ENCODE assay signal across 1 cellular context in genomic region chr22:17137861-17138425, GRCh38.
TF ChIP-seq lines count a peak whose summit lies in the region.

No MANE protein-coding gene starts in this region.

TF ChIP-seq in K562, 482 proteins besides CTCF, POLR2A, EP300 and RAD21:
- TF ChIP-seq FOXO4 (CRISPR knock-in tag; IDR thresholded peaks at IDR 0.05) = no peak
- TF ChIP-seq THRAP3 (IDR thresholded peaks at IDR 0.05; ENCODE audit: borderline replicate concordance) = no peak
- TF ChIP-seq ETV1 (tag; conservative IDR thresholded peaks at IDR 0.05; ENCODE audit: low read depth) = no peak
